18 cellular contexts compared by ENCODE assay signal in genomic region chr3:125000661-125001060, GRCh38.
"Had no signal": no experiment of that assay in that cellular context is flagged by ENCODE, and none has a peak within 500 bp of the region (broad histone marks: within the 10 kb centered on the region; RNA-seq: fewer than 3 reads in every experiment).

No MANE protein-coding gene starts in this region.

- H3K4me3 ChIP-seq: adrenal gland, colonic mucosa, right atrium auricular region, thoracic aorta had no signal

- H3K27me3 ChIP-seq: adrenal gland, colonic mucosa, right atrium auricular region had no signal

- H3K36me3 ChIP-seq: colonic mucosa had no signal

- H3K27ac ChIP-seq: adrenal gland, colonic mucosa, thoracic aorta had no signal

- DNase-seq: activated CD4-positive, alpha-beta T cell treated with anti-CD3 and anti-CD28 coated beads for 4 hours; activated CD8-positive, alpha-beta T cell treated with anti-CD3 and anti-CD28 coated beads for 36 hours; activated effector memory CD4-positive, alpha-beta T cell treated with Interleukin-2 at 50 U/mL for 16 hours; activated T-cell treated with anti-CD3 and anti-CD28 coated beads, Interleukin-2, amount 50 U/mL, for 4 hours; caudate nucleus; colonic mucosa; foreskin melanocyte; head of caudate nucleus; nucleus accumbens; small intestine; stimulated activated CD4-positive, alpha-beta T cell treated with anti-CD3 and anti-CD28 coated beads, Interleukin-4, amount 100 ng/mL, for 4 hours; stimulated activated CD8-positive, alpha-beta memory T cell treated with anti-CD3 and anti-CD28 coated beads, Interleukin-4, amount 100 ng/mL, for 48 hours; stimulated activated naive CD8-positive, alpha-beta T cell treated with anti-CD3 and anti-CD28 coated beads, Interleukin-15, Interleukin-2, amounts not matched to agents 100 U/mL and 50 U/mL, for 24 hours; SW 1271 had no signal

- H3K9me3 ChIP-seq: adrenal gland, colonic mucosa, right atrium auricular region, thoracic aorta had no signal

- ATAC-seq: activated CD8-positive, alpha-beta T cell treated with anti-CD3 and anti-CD28 coated beads for 36 hours; activated T-cell treated with anti-CD3 and anti-CD28 coated beads, Interleukin-2, amount 50 U/mL, for 4 hours; stimulated activated naive CD8-positive, alpha-beta T cell treated with anti-CD3 and anti-CD28 coated beads, Interleukin-15, Interleukin-2, amounts not matched to agents 100 U/mL and 50 U/mL, for 24 hours; WTC11 had no signal
